In the genomic region with DNA sequence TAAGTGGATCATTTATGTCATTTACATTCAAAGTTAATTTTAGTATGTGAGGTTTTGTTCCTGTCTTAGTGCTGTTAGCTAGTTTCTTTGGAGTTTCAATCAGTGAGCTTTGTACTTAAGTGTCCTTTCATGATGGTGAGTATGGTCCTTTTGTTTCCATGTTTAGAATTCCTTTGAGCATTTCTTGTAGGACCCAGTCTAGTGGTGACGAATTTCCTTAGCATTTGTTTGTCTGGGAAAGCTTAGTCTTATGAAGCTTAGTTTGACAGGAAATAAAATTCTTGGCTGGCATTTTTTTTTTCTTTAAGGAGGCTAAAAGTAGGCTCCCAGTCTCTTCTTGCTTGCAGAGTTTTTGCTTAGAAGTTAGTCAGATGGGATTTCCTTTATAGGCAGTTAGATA, we compare ENCODE assay signal across 15 cellular contexts.
DNase-seq lines count a peak whose midpoint lies in the region; TF ChIP-seq lines count a peak whose summit lies in the region.
"Had no signal": no experiment of that assay in that cellular context is flagged by ENCODE, and none has a peak within 500 bp of the region (broad histone marks: within the 10 kb centered on the region; RNA-seq: fewer than 3 reads in every experiment).

No MANE protein-coding gene starts in this region.

- H2AFZ ChIP-seq in osteoblast (ENCODE audit: low read length): no peak overlapping the region

- no peaks in the 10 kb centered on the region for H3K79me2 ChIP-seq in osteoblast (ENCODE audit: insufficient read depth, low read length)

- TF ChIP-seq EP300 in sigmoid colon (IDR thresholded peaks at IDR 0.05): no peak

- TF ChIP-seq CTCF in fibroblast of the aortic adventitia (IDR thresholded peaks at IDR 0.05; ENCODE audit: insufficient read depth, low read length): no peak
- TF ChIP-seq CTCF in osteoblast (IDR thresholded peaks at IDR 0.05; ENCODE audit: extremely low read depth, low read depth, low read length): no peak
- no peak for TF ChIP-seq CTCF in sigmoid colon (IDR thresholded peaks at IDR 0.05)

- H3K27me3 ChIP-seq in osteoblast (ENCODE audit: insufficient read depth, low read length): no peaks in the 10 kb centered on the region
- H3K27me3 ChIP-seq in sigmoid colon: no peaks in the 10 kb centered on the region
- H3K27me3 ChIP-seq: BLaER1 treated with 17β-estradiol and CSF1 and Interleukin-3, amounts not matched to agents 10 nM and 100 nM had no signal

- H3K27ac ChIP-seq in osteoblast (ENCODE audit: low read depth, low read length) (no peak overlapping the region), sigmoid colon (peak overlapping the region in 1 of 4 donors; percentile 35)
- H3K27ac ChIP-seq: BLaER1 treated with 17β-estradiol and CSF1 and Interleukin-3, amounts not matched to agents 10 nM and 100 nM had no signal

- DNase-seq in HT1080 (ENCODE audit: low read depth) (peak; percentile 49), astrocyte of the hippocampus (ENCODE audit: low read depth, low spot score) (peak; percentile 9), fibroblast of the aortic adventitia (ENCODE audit: low read depth) (peak; percentile 13), osteoblast (ENCODE audit: insufficient read length, low spot score, missing footprints) (peak; percentile 11), NCI-H510A treated with DMSO at 0.1 percent for 48 hours (lab: John Stamatoyannopoulos, UW) (no peak), germinal center (ENCODE audit: low spot score) (no peak), sigmoid colon (no peak)
- DNase-seq in stimulated activated CD4-positive, alpha-beta T cell treated with anti-CD3 and anti-CD28 coated beads, Interleukin-2, amount 100 ng/mL, for 48 hours: no peak
- DNase-seq: ACHN; Calu3; CD4-positive, CD25-positive, alpha-beta regulatory T cell; DMS79; GDM1 had no signal

- no peaks in the 10 kb centered on the region for H3K9me3 ChIP-seq in osteoblast (ENCODE audit: low read depth, low read length)
- H3K9me3 ChIP-seq in sigmoid colon: peaks cover 0 to 3% (median 0%) of the 10 kb centered on the region in 4 donors

- H3K36me3 ChIP-seq in osteoblast (ENCODE audit: insufficient read depth, low read length) (no peaks in the 10 kb centered on the region), sigmoid colon (no peaks in the 10 kb centered on the region)
- H3K36me3 ChIP-seq: BLaER1 treated with 17β-estradiol and CSF1 and Interleukin-3, amounts not matched to agents 10 nM and 100 nM; HAP-1 had no signal

- no peak for TF ChIP-seq POLR2A in sigmoid colon (IDR thresholded peaks at IDR 0.05)

- H3K4me1 ChIP-seq in osteoblast (ENCODE audit: insufficient read depth, low read length) (no peaks in the 10 kb centered on the region), sigmoid colon (no peaks in the 10 kb centered on the region)

- no peak overlapping the region for H3K4me2 ChIP-seq in osteoblast (ENCODE audit: insufficient read depth, low read length)
- H3K4me2 ChIP-seq: BLaER1 treated with 17β-estradiol and CSF1 and Interleukin-3, amounts not matched to agents 10 nM and 100 nM had no signal

- intact Hi-C loops in sigmoid colon (cut with DNase I): no loop called here

- H3K4me3 ChIP-seq in fibroblast of the aortic adventitia (ENCODE audit: low read depth, low read length) (no peak overlapping the region), osteoblast (ENCODE audit: insufficient read depth, low read length) (no peak overlapping the region), sigmoid colon (no peak overlapping the region)
- H3K4me3 ChIP-seq: BLaER1 treated with 17β-estradiol and CSF1 and Interleukin-3, amounts not matched to agents 10 nM and 100 nM; HAP-1 had no signal

- WGBS in sigmoid colon, 2 donors: 80 to 91% methylated on average over 1 of the region's 1 CpG

- no peaks in the 10 kb centered on the region for H4K20me1 ChIP-seq in osteoblast (ENCODE audit: insufficient read depth, low read length)
- H4K20me1 ChIP-seq: BLaER1 treated with 17β-estradiol and CSF1 and Interleukin-3, amounts not matched to agents 10 nM and 100 nM had no signal

Comparison
In these comparisons a context has a peak if more than half of its experiments do, and no peak if none do; other contexts are left out.
1. DNase-seq: peak in HT1080 (single experiment), astrocyte of the hippocampus (single experiment), fibroblast of the aortic adventitia (single experiment) and osteoblast (single experiment); none in NCI-H510A treated with DMSO at 0.1 percent for 48 hours (single experiment), germinal center (single experiment), sigmoid colon (single experiment) and stimulated activated CD4-positive, alpha-beta T cell treated with anti-CD3 and anti-CD28 coated beads, Interleukin-2, amount 100 ng/mL, for 48 hours (0 of 2).